In the genomic region with DNA sequence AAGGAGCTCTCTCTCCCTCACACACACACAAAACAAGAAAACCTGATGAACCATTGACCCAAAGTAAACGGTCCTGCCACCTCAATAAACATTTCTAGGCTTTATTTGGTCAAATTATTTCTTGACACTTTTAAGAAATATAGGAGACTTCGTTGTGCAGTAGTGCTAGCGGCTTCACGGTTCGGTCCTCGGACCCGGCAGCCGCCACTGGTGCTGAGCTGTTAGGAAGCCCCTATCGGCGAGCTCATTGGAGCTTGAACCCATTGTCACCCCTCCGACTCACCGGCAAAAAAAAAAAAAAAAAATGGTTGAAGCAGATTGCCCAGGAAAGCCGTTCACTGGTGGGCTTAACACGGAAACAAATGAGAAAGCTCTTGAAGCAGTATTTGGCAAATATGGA, we compare ENCODE assay signal across 22 cellular contexts.
DNase-seq lines count a peak whose midpoint lies in the region.
"Had no signal": no experiment of that assay in that cellular context is flagged by ENCODE, and none has a peak within 500 bp of the region (broad histone marks: within the 10 kb centered on the region; RNA-seq: fewer than 3 reads in every experiment).

No MANE protein-coding gene starts in this region.

- DNase-seq in mesenteric fat pad (ENCODE audit: low spot score): peak; percentile 81
- DNase-seq in stimulated activated CD4-positive, alpha-beta T cell treated with anti-CD3 and anti-CD28 coated beads, Interleukin-2, amount 100 ng/mL, for 48 hours: no peak
- DNase-seq: 8988T; ACHN; AML-193; BE2C; C1 segment of cervical spinal cord; Caco-2; Calu3; CD4-positive, alpha-beta memory T cell; CD4-positive, alpha-beta T cell; CD4-positive, CD25-positive, alpha-beta regulatory T cell; CD8-positive, alpha-beta memory T cell; CD8-positive, alpha-beta T cell; COR-L47; DMS 273 treated with DMSO at 0.1 percent for 48 hours; DMS153; DMS53; DMS79; DMS79 treated with DMSO at 0.1 percent for 48 hours; DND-41; EL had no signal
